8 cellular contexts compared by ENCODE assay signal in the genomic region with DNA sequence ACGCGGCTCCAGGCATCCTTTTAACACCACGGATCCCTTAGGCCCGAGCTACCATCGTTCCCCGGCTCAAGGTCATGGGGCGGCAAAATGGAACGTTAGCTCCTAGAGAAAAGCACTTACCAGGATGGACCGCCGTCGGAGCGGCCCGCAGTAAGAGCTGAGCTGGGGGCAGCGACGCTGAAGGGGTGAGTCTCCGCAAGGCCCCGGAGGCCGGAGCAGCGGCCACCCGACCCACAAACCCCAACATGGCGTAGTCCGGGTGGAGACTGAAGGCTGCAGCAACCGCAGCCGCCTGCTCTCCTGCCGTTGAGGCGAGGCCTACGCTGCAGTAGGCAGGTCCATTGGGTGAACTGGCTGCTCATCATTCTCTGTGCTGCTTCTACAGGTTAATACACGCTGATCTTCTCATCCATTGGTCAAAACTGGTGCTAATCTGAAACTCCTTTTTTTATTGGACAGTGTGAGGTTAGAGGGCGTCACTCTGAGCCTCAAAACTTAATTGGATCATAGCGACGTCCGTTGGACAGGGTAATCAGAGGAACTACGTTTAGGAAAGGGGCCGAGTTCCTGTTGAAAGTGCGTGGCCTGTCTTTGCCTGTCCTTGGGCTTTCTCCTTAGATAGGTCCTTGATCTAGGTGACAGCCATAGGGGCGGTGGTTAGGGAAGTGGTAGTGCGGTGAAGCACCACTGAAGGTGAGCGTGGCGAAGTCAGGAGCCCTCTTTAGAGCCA. TPM values are rescaled to one million over a fixed set of nuclear protein-coding genes. Genes with fewer than 3 reads are reported as not detected.
DNase-seq lines count a peak whose midpoint lies in the region; ATAC-seq and TF ChIP-seq lines count a peak whose summit lies in the region.

ATP5F1B (minus strand) TSS at position 268 of the 730 bp plus-strand sequence; CDS start at position 247, 21 bp downstream.

- H3K4me3 Mint-ChIP-seq in IgD-negative memory B cell = peak within 1 kb of the TSS; percentile 69 to 97 (median 93)

- H3K27me3 Mint-ChIP-seq in IgD-negative memory B cell = no peaks in the 10 kb centered on the region

- DNase-seq in DMS 273 treated with DMSO at 0.1 percent for 48 hours (lab: John Stamatoyannopoulos, UW) = peak; percentile 99
- DNase-seq in OCI-M2 (lab: John Stamatoyannopoulos, UW; ENCODE audit: unreplicated experiment) = peak; percentile 92
- peak; percentile 77 for DNase-seq in activated T-cell treated with anti-CD3 and anti-CD28 coated beads for 4 hours
- peak; percentile 100 for DNase-seq in epithelial cell of esophagus (ENCODE audit: low read depth)
- DNase-seq in stimulated activated CD8-positive, alpha-beta memory T cell treated with anti-CD3 and anti-CD28 coated beads, Interleukin-4, amount 100 ng/mL, for 1 hour (ENCODE audit: low read depth in 2 of 2, low spot score in 1 of 2) = peak; percentile 62 to 76

- H3K4me1 ChIP-seq in mononuclear cell (ENCODE audit: insufficient read depth, low read length) = peaks cover 36% of the 10 kb centered on the region

- no peaks in the 10 kb centered on the region for H3K9me3 Mint-ChIP-seq in IgD-negative memory B cell

- H3K4me3 ChIP-seq in epithelial cell of esophagus (ENCODE audit: low read length) = peak within 1 kb of the TSS; percentile 100
- peak within 1 kb of the TSS; percentile 95 for H3K4me3 ChIP-seq in mononuclear cell (ENCODE audit: low read length)

- peaks cover 14 to 21% (median 14%) of the 10 kb centered on the region in 3 donors for H3K4me1 Mint-ChIP-seq in IgD-negative memory B cell

- ATAC-seq in GM21529 (IDR thresholded peaks at IDR 0.05; ENCODE audit: unreplicated experiment) = peak; percentile 98

- TF ChIP-seq CTCF in epithelial cell of esophagus (IDR thresholded peaks at IDR 0.05; ENCODE audit: insufficient read depth, low read depth, low read length, missing control alignments) = no peak

- peaks cover 2% of the 10 kb centered on the region for H3K36me3 Mint-ChIP-seq in IgD-negative memory B cell

- H3K27me3 ChIP-seq in mononuclear cell (ENCODE audit: insufficient read depth, low read length) = no peaks in the 10 kb centered on the region

- H3K9me3 ChIP-seq in mononuclear cell (ENCODE audit: low read depth, low read length) = no peaks in the 10 kb centered on the region

- H3K27ac Mint-ChIP-seq in IgD-negative memory B cell = peak within 1 kb of the TSS; percentile 49 to 99 (median 68)

RNA-seq across cellular contexts. Expression of gene ATP5F1B, which starts in this region (rescaled TPM):
- 727 TPM for polyA plus RNA-seq in IgD-negative memory B cell
- total RNA-seq in mononuclear cell = 253 TPM

Comparison
In these comparisons a context has a peak if more than half of its experiments do, and no peak if none do; other contexts are left out.
1. Peak in every context shown above with its lines: DNase-seq, ATAC-seq and H3K4me3 ChIP-seq.